In the genomic region with DNA sequence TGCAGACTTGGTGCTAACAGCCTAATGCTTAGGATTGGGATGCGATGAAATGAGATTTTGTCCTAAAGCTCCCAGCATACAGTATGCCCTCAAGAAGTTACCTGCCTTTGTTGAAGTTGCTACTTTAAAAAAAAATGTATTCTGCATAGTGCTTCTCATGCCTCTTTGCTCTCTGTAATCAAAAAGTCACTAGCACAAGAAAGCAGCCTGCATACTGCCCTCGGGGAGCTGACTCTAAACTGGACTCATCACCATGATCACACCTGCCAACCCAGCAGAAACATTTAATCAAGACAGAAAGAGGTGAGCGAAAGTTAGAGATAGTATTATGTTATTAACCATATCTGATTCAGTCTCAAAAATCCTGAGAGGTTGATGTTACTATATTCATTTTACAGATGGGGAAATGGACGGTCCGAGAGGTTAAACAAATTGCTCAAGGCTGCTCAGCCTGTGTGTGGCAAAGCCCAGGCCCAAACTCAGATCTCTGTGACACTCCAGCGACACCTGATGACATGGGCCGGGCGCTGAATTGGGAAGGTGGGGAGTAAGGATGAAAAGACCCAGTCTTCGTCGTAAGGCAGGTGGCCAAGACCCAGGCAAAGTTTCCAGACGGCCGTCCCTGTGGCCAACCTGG, we compare ENCODE assay signal across 8 cellular contexts. TPM values are rescaled to one million over a fixed set of nuclear protein-coding genes. Genes with fewer than 3 reads are reported as not detected.
DNase-seq lines count a peak whose midpoint lies in the region; ATAC-seq and TF ChIP-seq lines count a peak whose summit lies in the region.

No MANE protein-coding gene starts in this region.

- no peak for TF ChIP-seq CTCF in sigmoid colon (IDR thresholded peaks at IDR 0.05)

- H3K4me1 ChIP-seq in effector memory CD4-positive, alpha-beta T cell (ENCODE audit: control insufficient read depth, insufficient read depth, low read length, poor library complexity, severe bottlenecking) = peaks cover 9% of the 10 kb centered on the region
- peaks cover 0 to 30% (median 24%) of the 10 kb centered on the region in 4 donors for H3K4me1 ChIP-seq in sigmoid colon

- peak overlapping the region; percentile 81 for H3K4me3 ChIP-seq in effector memory CD4-positive, alpha-beta T cell (ENCODE audit: insufficient read depth, low read depth, low read length, poor library complexity, severe bottlenecking)
- H3K4me3 ChIP-seq in sigmoid colon = peak overlapping the region in 3 of 4 donors; percentile 50 to 65 (median 60)

- H3K27ac ChIP-seq in effector memory CD4-positive, alpha-beta T cell (ENCODE audit: insufficient read depth, low read length, poor library complexity, severe bottlenecking) = no peak overlapping the region
- no peak overlapping the region for H3K27ac ChIP-seq in sigmoid colon

- no peaks in the 10 kb centered on the region for H3K9me3 ChIP-seq in effector memory CD4-positive, alpha-beta T cell (ENCODE audit: control insufficient read depth, low read length)
- H3K9me3 ChIP-seq in sigmoid colon = no peaks in the 10 kb centered on the region

- WGBS in sigmoid colon, 2 donors = 17 to 31% methylated on average over 12 of the region's 12 CpGs

- no peak for TF ChIP-seq POLR2A in sigmoid colon (IDR thresholded peaks at IDR 0.05)

- no peaks in the 10 kb centered on the region for H3K27me3 ChIP-seq in effector memory CD4-positive, alpha-beta T cell (replicated peaks; ENCODE audit: control insufficient read depth, insufficient read depth, low read length, poor library complexity, severe bottlenecking)
- H3K27me3 ChIP-seq in sigmoid colon = peaks cover 0 to 12% (median 0%) of the 10 kb centered on the region in 3 donors

- H3K36me3 ChIP-seq in effector memory CD4-positive, alpha-beta T cell (ENCODE audit: control insufficient read depth, insufficient read depth, low read length) = no peaks in the 10 kb centered on the region
- H3K36me3 ChIP-seq in sigmoid colon = no peaks in the 10 kb centered on the region

- no peak for TF ChIP-seq EP300 in sigmoid colon (IDR thresholded peaks at IDR 0.05)

- DNase-seq in NCI-H1092 treated with DMSO at 0.1 percent for 48 hours (lab: John Stamatoyannopoulos, UW) (peak; percentile 6), NCI-H1092 (lab: John Stamatoyannopoulos, UW) (no peak), sigmoid colon (no peak), NOMO-1 (lab: John Stamatoyannopoulos, UW; ENCODE audit: unreplicated experiment in 2 of 2) (no peak), NCI-H345 treated with DMSO at 0.1 percent for 48 hours (lab: John Stamatoyannopoulos, UW; ENCODE audit: unreplicated experiment) (no peak), SKM-1 (lab: John Stamatoyannopoulos, UW; ENCODE audit: unreplicated experiment) (no peak)
- DNase-seq in effector memory CD4-positive, alpha-beta T cell = no peak

- peak; percentile 16 for ATAC-seq in HG03432 (IDR thresholded peaks at IDR 0.05; ENCODE audit: unreplicated experiment)

- intact Hi-C loops in sigmoid colon (cut with DNase I) = no loop called here

RNA-seq across cellular contexts. Expression of gene BATF3, which starts 1.1 kb away (rescaled TPM):
- 10 to 100 TPM in 1 of 4 donors, 1 to 10 TPM in 3; 1.8 to 10.0 (median 2.9) TPM for total RNA-seq in sigmoid colon
- polyA plus RNA-seq in sigmoid colon = 1 to 10 TPM; 3.0 to 5.7 (median 3.7) TPM
